Comparison of ENCODE assay signal across 1 cellular context in genomic region chr17:75970011-75970523, GRCh38.
TF ChIP-seq lines count a peak whose summit lies in the region.

No MANE protein-coding gene starts in this region.

TF ChIP-seq in IMR-90, 13 proteins besides CTCF, POLR2A, EP300 and RAD21:
- no peak for TF ChIP-seq FOS (IDR thresholded peaks at IDR 0.05; ENCODE audit: low read depth, low read length)
- no peak for TF ChIP-seq BHLHE40 (IDR thresholded peaks at IDR 0.05; ENCODE audit: low read depth, low read length)
- TF ChIP-seq USF2 (IDR thresholded peaks at IDR 0.05; ENCODE audit: low read depth, low read length): no peak
- no peak for TF ChIP-seq RCOR1 (IDR thresholded peaks at IDR 0.05; ENCODE audit: insufficient replicate concordance, low read length)
- TF ChIP-seq NFE2L2 (IDR thresholded peaks at IDR 0.05; ENCODE audit: low read depth, low read length): no peak
- no peak for TF ChIP-seq CEBPB (IDR thresholded peaks at IDR 0.05; ENCODE audit: low read depth, low read length)
- no peak for TF ChIP-seq SMC3 (IDR thresholded peaks at IDR 0.05; ENCODE audit: low read depth, low read length)
- no peak for TF ChIP-seq ELK1 (IDR thresholded peaks at IDR 0.05; ENCODE audit: borderline replicate concordance, low read depth, low read length)
- no peak for TF ChIP-seq MAZ (IDR thresholded peaks at IDR 0.05; ENCODE audit: borderline replicate concordance, low read depth, low read length)
- no peak for TF ChIP-seq RFX5 (IDR thresholded peaks at IDR 0.05; ENCODE audit: low read depth, low read length)
